Comparison of ENCODE assay signal across 7 cellular contexts in genomic region chr15:89206908-89207331, GRCh38.
A peak's percentile ranks its signal among the peaks of the same experiment; 100 is the strongest.
DNase-seq lines count a peak whose midpoint lies in the region; ATAC-seq and TF ChIP-seq lines count a peak whose summit lies in the region.

No MANE protein-coding gene starts in this region.

- no peak overlapping the region for H3K27ac ChIP-seq in caudate nucleus (ENCODE audit: low read depth, low read length)

- in situ Hi-C loops in GM13976 (cut with MboI; ENCODE audit: low sequenced_read_pairs, unreplicated experiment): no loop called here

- ATAC-seq in HG02852 (IDR thresholded peaks at IDR 0.05; ENCODE audit: unreplicated experiment): peak; percentile 82

- DNase-seq in GM13976 (ENCODE audit: low spot score) (peak; percentile 89), NCI-H2196 (lab: John Stamatoyannopoulos, UW; ENCODE audit: unreplicated experiment) (peak; percentile 43), caudate nucleus (lab: John Stamatoyannopoulos, UW) (peak in 57 of 61 donors; percentile 26 to 80 (median 59)), left kidney (ENCODE audit: low read depth, low spot score) (peak; percentile 87)
- DNase-seq in activated CD4-positive, CD25-positive, alpha-beta regulatory T cell treated with anti-CD3 and anti-CD28 coated beads, Interleukin-2, amount 50 U/mL, for 72 hours: peak; percentile 77
- peak; percentile 81 to 82 for DNase-seq in stimulated activated CD4-positive, alpha-beta T cell treated with anti-CD3 and anti-CD28 coated beads, Interleukin-2, amount 100 ng/mL, for 24 hours

- peak; percentile 97 for TF ChIP-seq CTCF in GM13976 (IDR thresholded peaks at IDR 0.05; ENCODE audit: borderline replicate concordance, control extremely low read depth, extremely low read depth, insufficient read depth, missing control alignments)
